20 cellular contexts compared by ENCODE assay signal in the genomic region with DNA sequence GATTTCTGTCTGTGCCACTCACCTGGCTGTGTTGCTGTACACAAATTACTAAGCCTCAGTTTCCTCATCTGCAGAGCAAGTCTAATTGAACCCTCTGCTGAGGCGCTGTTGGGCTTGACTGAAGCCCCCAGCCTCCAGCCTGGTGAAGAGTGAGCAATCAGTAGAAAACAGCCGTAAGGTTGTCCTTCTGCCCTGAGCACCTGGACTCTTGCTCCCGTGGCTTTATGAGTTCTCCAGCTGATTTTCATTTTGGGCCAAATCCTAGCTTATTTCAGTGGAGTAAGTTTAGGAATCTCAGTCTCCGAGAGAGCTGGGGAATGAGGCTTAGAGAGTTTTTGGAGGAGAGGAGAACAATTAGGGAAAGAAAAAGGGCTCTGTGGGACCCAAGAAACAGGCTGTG.
"Had no signal": no experiment of that assay in that cellular context is flagged by ENCODE, and none has a peak within 500 bp of the region (broad histone marks: within the 10 kb centered on the region; RNA-seq: fewer than 3 reads in every experiment).

No MANE protein-coding gene starts in this region.

- H3K4me3 ChIP-seq: dorsolateral prefrontal cortex, hepatocyte, sigmoid colon, skin epidermis, suprapubic skin, thyroid gland, upper lobe of left lung, uterus had no signal

- ATAC-seq: left cardiac atrium, left ventricle myocardium superior had no signal

- DNase-seq: cortex of kidney; dorsolateral prefrontal cortex; effector CD8-positive, alpha-beta T cell; foreskin melanocyte; kidney; left cardiac atrium; left ventricle myocardium superior; mesendoderm; naive B cell; nephron progenitor cell; sigmoid colon; stimulated activated CD4-positive, alpha-beta T cell treated with anti-CD3 and anti-CD28 coated beads, Interleukin-2, amount 100 ng/mL, for 24 hours; stimulated activated CD4-positive, alpha-beta T cell treated with anti-CD3 and anti-CD28 coated beads, Interleukin-4, amount 100 ng/mL, for 4 hours; stimulated activated naive CD4-positive, alpha-beta T cell; thyroid gland; upper lobe of left lung; uterus had no signal

- H3K9me3 ChIP-seq: sigmoid colon, thyroid gland, upper lobe of left lung, uterus had no signal

- H3K36me3 ChIP-seq: uterus had no signal

- H3K27me3 ChIP-seq: dorsolateral prefrontal cortex, hepatocyte, sigmoid colon, suprapubic skin, thyroid gland, upper lobe of left lung, uterus had no signal

- H3K27ac ChIP-seq: dorsolateral prefrontal cortex, hepatocyte, sigmoid colon, skin epidermis, suprapubic skin, thyroid gland, upper lobe of left lung, uterus had no signal

- H3K4me1 ChIP-seq: sigmoid colon, thyroid gland, upper lobe of left lung, uterus had no signal
